In the genomic region with DNA sequence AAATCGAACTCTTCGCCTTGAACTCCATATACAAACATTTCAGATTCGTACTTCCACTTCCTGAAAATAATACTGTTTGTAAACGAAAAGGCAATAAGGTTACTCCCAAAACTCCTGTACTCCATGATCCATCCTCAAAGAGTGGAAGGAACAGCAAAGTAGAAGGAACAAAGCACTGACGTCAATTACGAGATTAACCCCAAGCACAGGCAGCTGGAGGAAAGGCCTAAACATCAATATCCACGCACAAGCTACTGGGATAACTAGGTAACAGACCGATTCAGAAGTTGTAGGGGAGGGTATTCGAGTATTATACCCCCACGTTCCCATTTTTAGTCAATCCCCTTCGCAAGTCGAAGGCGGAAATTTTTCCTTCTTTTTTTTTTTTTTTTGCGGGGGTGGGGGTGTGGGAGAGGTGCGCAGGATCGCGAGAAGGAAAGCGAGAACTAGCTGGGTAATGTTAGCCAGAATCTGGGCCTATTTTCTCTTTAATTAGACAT, we compare ENCODE assay signal across 8 cellular contexts. TPM values are rescaled to one million over a fixed set of nuclear protein-coding genes. Genes with fewer than 3 reads are reported as not detected.
DNase-seq lines count a peak whose midpoint lies in the region; ATAC-seq and TF ChIP-seq lines count a peak whose summit lies in the region.

No MANE protein-coding gene starts in this region.

- H3K4me3 Mint-ChIP-seq in dendritic cell treated with granulocyte-macrophage colony-stimulating factor and Interleukin-4, amounts not matched to agents 40 ng/mL and 50 ng/mL, for 4 days: peak overlapping the region; percentile 86

- H3K9me3 Mint-ChIP-seq in dendritic cell treated with granulocyte-macrophage colony-stimulating factor and Interleukin-4, amounts not matched to agents 40 ng/mL and 50 ng/mL, for 4 days: no peaks in the 10 kb centered on the region

- peak; percentile 42 for DNase-seq in MG63

- H3K36me3 ChIP-seq in ES-I3 (ENCODE audit: insufficient read depth, low read length) (0 out of 2 replicates have a peak, but pooled peaks cover 3% of the 10 kb centered on the region), MG63 (peaks cover 29% of the 10 kb centered on the region), liver (ENCODE audit: control insufficient read depth in 4 of 4, insufficient read depth in 3 of 4, low read depth in 1 of 4, low read length in 3 of 4) (no peaks in the 10 kb centered on the region), subcutaneous abdominal adipose tissue (ENCODE audit: control insufficient read depth in 5 of 5, insufficient read depth in 5 of 5, low read length in 5 of 5) (no peaks in the 10 kb centered on the region)

- peaks cover 22% of the 10 kb centered on the region for H3K36me3 Mint-ChIP-seq in dendritic cell treated with granulocyte-macrophage colony-stimulating factor and Interleukin-4, amounts not matched to agents 40 ng/mL and 50 ng/mL, for 4 days (ENCODE audit: low read depth)

- TF ChIP-seq RAD21 in liver (IDR thresholded peaks at IDR 0.05): peak in 1 of 2 donors; percentile 18

- H3K27ac Mint-ChIP-seq in dendritic cell treated with granulocyte-macrophage colony-stimulating factor and Interleukin-4, amounts not matched to agents 40 ng/mL and 50 ng/mL, for 4 days: peak overlapping the region; percentile 93

- H3K27me3 ChIP-seq in MG63 (no peaks in the 10 kb centered on the region), liver (ENCODE audit: control insufficient read depth in 4 of 4, insufficient read depth in 4 of 4, low read length in 3 of 4) (no peaks in the 10 kb centered on the region), subcutaneous abdominal adipose tissue (ENCODE audit: control insufficient read depth in 5 of 5, insufficient read depth in 4 of 5, low read length in 5 of 5) (no peaks in the 10 kb centered on the region)

- peak overlapping the region; percentile 81 for H3K4me3 ChIP-seq in MG63
- peak overlapping the region; percentile 72 to 95 (median 91) for H3K4me3 ChIP-seq in liver (ENCODE audit: low read depth in 1 of 3, low read length in 3 of 3)
- peak overlapping the region; percentile 56 to 93 (median 74) for H3K4me3 ChIP-seq in subcutaneous abdominal adipose tissue (ENCODE audit: low read depth in 1 of 5, low read length in 5 of 5)

- peaks cover 6% of the 10 kb centered on the region for H3K4me1 Mint-ChIP-seq in dendritic cell treated with granulocyte-macrophage colony-stimulating factor and Interleukin-4, amounts not matched to agents 40 ng/mL and 50 ng/mL, for 4 days (ENCODE audit: low read depth)

- H3K27me3 Mint-ChIP-seq in dendritic cell treated with granulocyte-macrophage colony-stimulating factor and Interleukin-4, amounts not matched to agents 40 ng/mL and 50 ng/mL, for 4 days: no peaks in the 10 kb centered on the region

- H3K9me3 ChIP-seq in ES-I3 (ENCODE audit: control insufficient read depth, insufficient read depth, low read length): no peaks in the 10 kb centered on the region
- H3K9me3 ChIP-seq in MG63: no peaks in the 10 kb centered on the region
- no peaks in the 10 kb centered on the region for H3K9me3 ChIP-seq in liver (ENCODE audit: control insufficient read depth in 4 of 4, low read length in 3 of 4)
- no peaks in the 10 kb centered on the region for H3K9me3 ChIP-seq in subcutaneous abdominal adipose tissue (ENCODE audit: control insufficient read depth in 5 of 5, low read length in 5 of 5)

- H3K27ac ChIP-seq in liver (ENCODE audit: low read depth in 1 of 2, low read length in 2 of 2) (peak overlapping the region; percentile 99 to 100), subcutaneous abdominal adipose tissue (ENCODE audit: low read depth, low read length) (peak overlapping the region; percentile 97)

- H3K9ac ChIP-seq in ES-I3 (ENCODE audit: low read depth, low read length): peak overlapping the region; percentile 96
- H3K9ac ChIP-seq in liver (ENCODE audit: low read depth in 1 of 2, low read length in 2 of 2): peak overlapping the region; percentile 98 to 100
- peak overlapping the region; percentile 70 to 99 (median 95) for H3K9ac ChIP-seq in subcutaneous abdominal adipose tissue (ENCODE audit: low read length in 5 of 5)

- no peaks in the 10 kb centered on the region for H3K4me1 ChIP-seq in ES-I3 (ENCODE audit: insufficient read depth, low read length)
- H3K4me1 ChIP-seq in liver (ENCODE audit: control insufficient read depth in 4 of 4, insufficient read depth in 4 of 4, low read length in 3 of 4): peaks cover 11 to 20% (median 12%) of the 10 kb centered on the region in 4 donors
- peaks cover 0 to 34% (median 27%) of the 10 kb centered on the region in 5 donors for H3K4me1 ChIP-seq in subcutaneous abdominal adipose tissue (ENCODE audit: control insufficient read depth in 5 of 5, insufficient read depth in 5 of 5, low read length in 5 of 5)

- intact Hi-C loops in dendritic cell treated with granulocyte-macrophage colony-stimulating factor and Interleukin-4, amounts not matched to agents 40 ng/mL and 50 ng/mL, for 4 days (cut with micrococcal nuclease): loop anchor here (2.0 kb wide), 1 partner anchor 64 kb away; a partner anchor contains a TSS

- WGBS in liver: under 1% methylated on average over 18 of the region's 18 CpGs

- TF ChIP-seq CTCF in liver (IDR thresholded peaks at IDR 0.05; ENCODE audit: low read depth, low read length, missing input control): no peak

- ATAC-seq in SK-N-SH treated with all-trans-retinoic acid at 6 μM for 48 hours (peak; percentile 56), HG03196 (IDR thresholded peaks at IDR 0.05; ENCODE audit: unreplicated experiment) (no peak), GM19463 (IDR thresholded peaks at IDR 0.05; ENCODE audit: unreplicated experiment) (no peak)

TF ChIP-seq in SK-N-SH treated with all-trans-retinoic acid at 6 μM for 48 hours, 23 proteins besides CTCF, POLR2A, EP300 and RAD21 (continues in another document):
- TF ChIP-seq, protein P1, sequence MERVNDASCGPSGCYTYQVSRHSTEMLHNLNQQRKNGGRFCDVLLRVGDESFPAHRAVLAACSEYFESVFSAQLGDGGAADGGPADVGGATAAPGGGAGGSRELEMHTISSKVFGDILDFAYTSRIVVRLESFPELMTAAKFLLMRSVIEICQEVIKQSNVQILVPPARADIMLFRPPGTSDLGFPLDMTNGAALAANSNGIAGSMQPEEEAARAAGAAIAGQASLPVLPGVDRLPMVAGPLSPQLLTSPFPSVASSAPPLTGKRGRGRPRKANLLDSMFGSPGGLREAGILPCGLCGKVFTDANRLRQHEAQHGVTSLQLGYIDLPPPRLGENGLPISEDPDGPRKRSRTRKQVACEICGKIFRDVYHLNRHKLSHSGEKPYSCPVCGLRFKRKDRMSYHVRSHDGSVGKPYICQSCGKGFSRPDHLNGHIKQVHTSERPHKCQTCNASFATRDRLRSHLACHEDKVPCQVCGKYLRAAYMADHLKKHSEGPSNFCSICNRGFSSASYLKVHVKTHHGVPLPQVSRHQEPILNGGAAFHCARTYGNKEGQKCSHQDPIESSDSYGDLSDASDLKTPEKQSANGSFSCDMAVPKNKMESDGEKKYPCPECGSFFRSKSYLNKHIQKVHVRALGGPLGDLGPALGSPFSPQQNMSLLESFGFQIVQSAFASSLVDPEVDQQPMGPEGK (CRISPR knock-in tag; IDR thresholded peaks at IDR 0.05; ENCODE audit: borderline replicate concordance): no peak
- no peak for TF ChIP-seq ZFP30 (CRISPR knock-in tag; IDR thresholded peaks at IDR 0.05)

TF ChIP-seq in liver, 16 proteins besides CTCF, POLR2A, EP300 and RAD21:
- TF ChIP-seq YY1 (IDR thresholded peaks at IDR 0.05) (peak; percentile 46), SP1 (IDR thresholded peaks at IDR 0.05) (no peak), EGR1 (IDR thresholded peaks at IDR 0.05; ENCODE audit: low read depth in 2 of 2) (peak; percentile 72 to 80)
- TF ChIP-seq, protein P2, sequence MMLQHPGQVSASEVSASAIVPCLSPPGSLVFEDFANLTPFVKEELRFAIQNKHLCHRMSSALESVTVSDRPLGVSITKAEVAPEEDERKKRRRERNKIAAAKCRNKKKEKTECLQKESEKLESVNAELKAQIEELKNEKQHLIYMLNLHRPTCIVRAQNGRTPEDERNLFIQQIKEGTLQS (IDR thresholded peaks at IDR 0.05): no peak
- TF ChIP-seq, protein P3, sequence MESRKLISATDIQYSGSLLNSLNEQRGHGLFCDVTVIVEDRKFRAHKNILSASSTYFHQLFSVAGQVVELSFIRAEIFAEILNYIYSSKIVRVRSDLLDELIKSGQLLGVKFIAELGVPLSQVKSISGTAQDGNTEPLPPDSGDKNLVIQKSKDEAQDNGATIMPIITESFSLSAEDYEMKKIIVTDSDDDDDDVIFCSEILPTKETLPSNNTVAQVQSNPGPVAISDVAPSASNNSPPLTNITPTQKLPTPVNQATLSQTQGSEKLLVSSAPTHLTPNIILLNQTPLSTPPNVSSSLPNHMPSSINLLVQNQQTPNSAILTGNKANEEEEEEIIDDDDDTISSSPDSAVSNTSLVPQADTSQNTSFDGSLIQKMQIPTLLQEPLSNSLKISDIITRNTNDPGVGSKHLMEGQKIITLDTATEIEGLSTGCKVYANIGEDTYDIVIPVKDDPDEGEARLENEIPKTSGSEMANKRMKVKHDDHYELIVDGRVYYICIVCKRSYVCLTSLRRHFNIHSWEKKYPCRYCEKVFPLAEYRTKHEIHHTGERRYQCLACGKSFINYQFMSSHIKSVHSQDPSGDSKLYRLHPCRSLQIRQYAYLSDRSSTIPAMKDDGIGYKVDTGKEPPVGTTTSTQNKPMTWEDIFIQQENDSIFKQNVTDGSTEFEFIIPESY (IDR thresholded peaks at IDR 0.05): peak; percentile 98

RNA-seq across cellular contexts. Expression of a gene that starts 1.0 kb away (rescaled TPM):
- 18.3 and 26.9 TPM in 2 replicates for total RNA-seq in MG63 (2014; rRNA removed; shearing (Covaris generic); ENCODE audit: low replicate concordance)
- total RNA-seq in liver: 10 to 100 TPM; 16.8 to 19.1 TPM
- 10 to 100 TPM in 1 of 2 donors, 1 to 10 TPM in 1; 5.5 to 17.0 TPM for polyA plus RNA-seq in liver
